In genomic region chr4:39528056-39528465, GRCh38 we compare ENCODE assay signal across 8 cellular contexts. TPM values are rescaled to one million over a fixed set of nuclear protein-coding genes. Genes with fewer than 3 reads are reported as not detected.
DNase-seq lines count a peak whose midpoint lies in the region; ATAC-seq and TF ChIP-seq lines count a peak whose summit lies in the region.

No MANE protein-coding gene starts in this region.

- peaks cover 26% of the 10 kb centered on the region for H3K9me3 Mint-ChIP-seq in Caco-2 (ENCODE audit: unreplicated experiment)

- H3K27me3 Mint-ChIP-seq in Caco-2 (ENCODE audit: insufficient read depth, unreplicated experiment) = no peaks in the 10 kb centered on the region

- H3K27me3 ChIP-seq in Caco-2 (replicated peaks; ENCODE audit: control insufficient read depth, insufficient read depth, low read length) = no peaks in the 10 kb centered on the region
- H3K27me3 ChIP-seq in breast epithelium = no peaks in the 10 kb centered on the region

- no TSS peak for BruUV-seq in Caco-2 (replicated peaks; lab: Mats Ljungman, UMichigan)

- TF ChIP-seq CTCF in Caco-2 (IDR thresholded peaks at IDR 0.05; ENCODE audit: insufficient read depth in 1 of 2, low read depth in 1 of 2, low read length in 1 of 2, severe bottlenecking in 1 of 2, unreplicated experiment in 1 of 2) (no peak), breast epithelium (IDR thresholded peaks at IDR 0.05) (no peak)

- peaks cover 70% of the 10 kb centered on the region for H3K36me3 Mint-ChIP-seq in Caco-2 (ENCODE audit: insufficient read depth, unreplicated experiment)

- CTCF ChIA-PET in Caco-2 (lab: Charles Lee) = interaction anchor here (1.2 kb wide), 1 partner anchor 625 kb away, joined by 3 read pairs; no protein-coding TSS in a partner anchor

- TF ChIP-seq POLR2A in breast epithelium (IDR thresholded peaks at IDR 0.05) = no peak

- H3K9me3 ChIP-seq in Caco-2 (peaks cover 14% of the 10 kb centered on the region; the same call in 1 of the 2 replicates), breast epithelium (no peaks in the 10 kb centered on the region)

- ATAC-seq in left colon = peak; percentile 26

- H3K4me1 Mint-ChIP-seq in Caco-2 (ENCODE audit: low read depth, unreplicated experiment) = no peaks in the 10 kb centered on the region

- H3K27ac Mint-ChIP-seq in Caco-2 (ENCODE audit: unreplicated experiment) = peak overlapping the region; percentile 96

- no peaks in the 10 kb centered on the region; the same call in 1 of the 2 replicates for H3K36me3 ChIP-seq in Caco-2 (ENCODE audit: control insufficient read depth, insufficient read depth, low read length)
- no peaks in the 10 kb centered on the region for H3K36me3 ChIP-seq in breast epithelium

- peak overlapping the region; percentile 98 for H3K4me3 Mint-ChIP-seq in Caco-2 (ENCODE audit: unreplicated experiment)

- H3K4me3 ChIP-seq in Caco-2 (ENCODE audit: low read depth, low read length) (peak overlapping the region; percentile 76), breast epithelium (peak overlapping the region; percentile 77 to 94 (median 78))

- H3K27ac ChIP-seq in breast epithelium = peak overlapping the region; percentile 95 to 97
- peak overlapping the region; percentile 75 for H3K27ac ChIP-seq in temporal lobe (ENCODE audit: low read depth, low read length)

- intact Hi-C loops in Caco-2 (cut with micrococcal nuclease; ENCODE audit: unreplicated experiment) = loop anchor here (5.0 kb wide), 2 partner anchors 59 to 94 kb away; no protein-coding TSS in a partner anchor
- intact Hi-C loops in breast epithelium (cut with DNase I; ENCODE audit: low total_unique reads) = loop anchor here (5.0 kb wide), 1 partner anchor 109 kb away; the partner anchor contains the start of gene SMIM14
- intact Hi-C loops in left colon (cut with DNase I, micrococcal nuclease) = loop anchor here in 1 of 2 donors (5.0 kb wide), 1 partner anchor 109 kb away; the partner anchor contains the start of gene SMIM14

- POLR2A ChIA-PET in Caco-2 (lab: Charles Lee) = interaction anchor here (0.5 to 1.4 kb wide), 9 partner anchors 13 to 110 kb away, joined by 3 to 48 read pairs (median 5); partner anchors contain the start of gene SMIM14

- H3K4me1 ChIP-seq in Caco-2 (no peaks in the 10 kb centered on the region; the same call in 1 of the 2 replicates), breast epithelium (no peaks in the 10 kb centered on the region)

- DNase-seq in Caco-2 (no peak), NCI-H146 (lab: John Stamatoyannopoulos, UW) (peak; percentile 83), breast epithelium (ENCODE audit: low spot score in 2 of 2) (peak in 1 of 2 donors; percentile 76), left colon (peak in 1 of 2 donors; percentile 81), cortex of kidney (lab: John Stamatoyannopoulos, UW) (no peak), Kasumi-1 (lab: John Stamatoyannopoulos, UW) (no peak), H4 (ENCODE audit: low spot score) (no peak)

RNA-seq across cellular contexts. Expression of gene UGDH, which starts 0.8 kb away (rescaled TPM):
- total RNA-seq in Caco-2 (2022) = 139 and 140 TPM in 2 replicates
- 100 to 1,000 TPM in 1 of 3 donors, 10 to 100 TPM in 2; 68.3 to 134 (median 74.9) TPM for total RNA-seq in breast epithelium
- total RNA-seq in left colon = 100 to 1,000 TPM; 208 to 303 TPM
- 24.6 TPM for total RNA-seq in temporal lobe
- total RNA-seq in H4 (2014; rRNA removed; shearing (Covaris generic)) = 118 and 170 TPM in 2 replicates
